In genomic region chr7:4221043-4221442, GRCh38 we compare ENCODE assay signal across 37 cellular contexts.
"Had no signal": no experiment of that assay in that cellular context is flagged by ENCODE, and none has a peak within 500 bp of the region (broad histone marks: within the 10 kb centered on the region; RNA-seq: fewer than 3 reads in every experiment).

No MANE protein-coding gene starts in this region.

- DNase-seq: activated effector memory CD4-positive, alpha-beta T cell treated with anti-CD3 and anti-CD28 coated beads, Interleukin-2, amount 50 U/mL, for 16 hours; activated effector memory CD4-positive, alpha-beta T cell treated with Interleukin-2 at 50 U/mL for 16 hours; activated gamma-delta T cell; activated gamma-delta T cell treated with Interleukin-2 at 50 U/mL for 16 hours; activated naive CD4-positive, alpha-beta T cell; activated naive CD4-positive, alpha-beta T cell treated with anti-CD3 and anti-CD28 coated beads for 36 hours; activated naive CD4-positive, alpha-beta T cell treated with anti-CD3 and anti-CD28 coated beads, Interleukin-2, amount 10 ng/mL, durations not matched to agents 7 days and 5 days; activated naive CD4-positive, alpha-beta T cell treated with Interleukin-2 at 50 U/mL for 16 hours; activated naive CD8-positive, alpha-beta T cell treated with anti-CD3 and anti-CD28 coated beads, Interleukin-2, amount 10 ng/mL, durations not matched to agents 7 days and 5 days; activated naive CD8-positive, alpha-beta T cell treated with anti-CD3 and anti-CD28 coated beads, Interleukin-2, amount 50 U/mL, for 24 hours; activated T-cell treated with anti-CD3 and anti-CD28 coated beads for 4 hours; activated T-cell treated with anti-CD3 and anti-CD28 coated beads, Interleukin-2, amount 50 U/mL, for 1 hour; activated T-cell treated with anti-CD3 and anti-CD28 coated beads, Interleukin-2, amount 50 U/mL, for 24 hours; activated T-cell treated with anti-CD3 and anti-CD28 coated beads, Interleukin-2, amount 50 U/mL, for 4 hours; activated T-cell treated with anti-CD3 and anti-CD28 coated beads, Interleukin-2, amount 50 U/mL, for 48 hours; activated T-cell treated with anti-CD3 and anti-CD28 coated beads, Interleukin-2, amount 50 U/mL, for 72 hours; adrenal gland; amniotic stem cell; amygdala; anterior cingulate cortex; aorta; body of pancreas; brain microvascular endothelial cell; caudate nucleus; central memory CD4-positive, alpha-beta T cell; cerebellar nuclear complex had no signal

- ATAC-seq: activated naive CD4-positive, alpha-beta T cell treated with anti-CD3 and anti-CD28 coated beads, Interleukin-2, amount 50 U/mL, for 72 hours; activated naive CD8-positive, alpha-beta T cell treated with anti-CD3 and anti-CD28 coated beads, Interleukin-2, amount 50 U/mL, for 24 hours; activated T-cell treated with anti-CD3 and anti-CD28 coated beads, Interleukin-2, amount 50 U/mL, for 4 hours; activated T-cell treated with anti-CD3 and anti-CD28 coated beads, Interleukin-2, amount 50 U/mL, for 72 hours; activated T-helper 17 cell treated with anti-CD3 and anti-CD28 coated beads, Interleukin-2, amount 50 U/mL, for 72 hours; body of pancreas had no signal

- H3K4me1 Mint-ChIP-seq: activated naive CD4-positive, alpha-beta T cell treated with anti-CD3 and anti-CD28 coated beads, Interleukin-2, amount 10 ng/mL, durations not matched to agents 7 days and 5 days; activated naive CD4-positive, alpha-beta T cell treated with anti-CD3 and anti-CD28 coated beads, Interleukin-2, amount 50 U/mL, for 24 hours; activated naive CD8-positive, alpha-beta T cell treated with anti-CD3 and anti-CD28 coated beads, Interleukin-2, amount 10 ng/mL, durations not matched to agents 7 days and 5 days; activated naive CD8-positive, alpha-beta T cell treated with anti-CD3 and anti-CD28 coated beads, Interleukin-2, amount 50 U/mL, for 24 hours; activated T-helper 17 cell treated with anti-CD3 and anti-CD28 coated beads, Interleukin-2, amount 50 U/mL, for 72 hours; central memory CD8-positive, alpha-beta T cell had no signal

- H3K27ac ChIP-seq: adrenal gland, ascending aorta, body of pancreas, brain microvascular endothelial cell, breast epithelium, cardiac muscle cell had no signal

- H3K36me3 Mint-ChIP-seq: activated naive CD4-positive, alpha-beta T cell treated with anti-CD3 and anti-CD28 coated beads, Interleukin-2, amount 10 ng/mL, durations not matched to agents 7 days and 5 days; activated naive CD4-positive, alpha-beta T cell treated with anti-CD3 and anti-CD28 coated beads, Interleukin-2, amount 50 U/mL, for 24 hours; activated naive CD4-positive, alpha-beta T cell treated with anti-CD3 and anti-CD28 coated beads, Interleukin-2, amount 50 U/mL, for 72 hours; activated naive CD8-positive, alpha-beta T cell; activated naive CD8-positive, alpha-beta T cell treated with anti-CD3 and anti-CD28 coated beads, Interleukin-2, amount 10 ng/mL, durations not matched to agents 7 days and 5 days had no signal

- H3K27me3 Mint-ChIP-seq: activated naive CD4-positive, alpha-beta T cell treated with anti-CD3 and anti-CD28 coated beads, Interleukin-2, amount 10 ng/mL, durations not matched to agents 7 days and 5 days; activated naive CD4-positive, alpha-beta T cell treated with anti-CD3 and anti-CD28 coated beads, Interleukin-2, amount 50 U/mL, for 24 hours; activated naive CD8-positive, alpha-beta T cell; activated naive CD8-positive, alpha-beta T cell treated with anti-CD3 and anti-CD28 coated beads, Interleukin-2, amount 10 ng/mL, durations not matched to agents 7 days and 5 days; activated naive CD8-positive, alpha-beta T cell treated with anti-CD3 and anti-CD28 coated beads, Interleukin-2, amount 50 U/mL, for 24 hours; activated T-cell treated with anti-CD3 and anti-CD28 coated beads, Interleukin-2, amount 50 U/mL, for 24 hours; activated T-helper 17 cell treated with anti-CD3 and anti-CD28 coated beads, Interleukin-2, amount 50 U/mL, for 72 hours; central memory CD8-positive, alpha-beta T cell had no signal

- H3K4me3 Mint-ChIP-seq: activated naive CD4-positive, alpha-beta T cell treated with anti-CD3 and anti-CD28 coated beads for 36 hours; activated naive CD4-positive, alpha-beta T cell treated with anti-CD3 and anti-CD28 coated beads, Interleukin-2, amount 10 ng/mL, durations not matched to agents 7 days and 5 days; activated naive CD4-positive, alpha-beta T cell treated with anti-CD3 and anti-CD28 coated beads, Interleukin-2, amount 50 U/mL, for 24 hours; activated naive CD8-positive, alpha-beta T cell; activated naive CD8-positive, alpha-beta T cell treated with anti-CD3 and anti-CD28 coated beads, Interleukin-2, amount 10 ng/mL, durations not matched to agents 7 days and 5 days; activated naive CD8-positive, alpha-beta T cell treated with anti-CD3 and anti-CD28 coated beads, Interleukin-2, amount 50 U/mL, for 24 hours; activated T-cell treated with anti-CD3 and anti-CD28 coated beads, Interleukin-2, amount 50 U/mL, for 24 hours; activated T-cell treated with anti-CD3 and anti-CD28 coated beads, Interleukin-2, amount 50 U/mL, for 4 hours; activated T-cell treated with anti-CD3 and anti-CD28 coated beads, Interleukin-2, amount 50 U/mL, for 72 hours; activated T-helper 1 cell treated with anti-CD3 and anti-CD28 coated beads, Interleukin-12 subunit alpha, Interleukin-12 subunit beta, Interleukin-2, Interleukin-4 antibody, amounts not matched to agents 30 ng/mL and 10 ng/mL and 1 ng/mL, durations not matched to agents 14 hours and 24 hours and 36 hours; activated T-helper 17 cell treated with anti-CD3 and anti-CD28 coated beads, Interleukin-2, amount 50 U/mL, for 72 hours; brain; central memory CD8-positive, alpha-beta T cell had no signal

- H3K27me3 ChIP-seq: adrenal gland, ascending aorta, body of pancreas, brain microvascular endothelial cell, breast epithelium, cardiac muscle cell had no signal

- H3K27ac Mint-ChIP-seq: activated naive CD4-positive, alpha-beta T cell treated with anti-CD3 and anti-CD28 coated beads for 36 hours; activated naive CD4-positive, alpha-beta T cell treated with anti-CD3 and anti-CD28 coated beads, Interleukin-2, amount 10 ng/mL, durations not matched to agents 7 days and 5 days; activated naive CD4-positive, alpha-beta T cell treated with anti-CD3 and anti-CD28 coated beads, Interleukin-2, amount 50 U/mL, for 24 hours; activated naive CD4-positive, alpha-beta T cell treated with anti-CD3 and anti-CD28 coated beads, Interleukin-2, amount 50 U/mL, for 72 hours; activated naive CD8-positive, alpha-beta T cell; activated naive CD8-positive, alpha-beta T cell treated with anti-CD3 and anti-CD28 coated beads, Interleukin-2, amount 10 ng/mL, durations not matched to agents 7 days and 5 days; activated naive CD8-positive, alpha-beta T cell treated with anti-CD3 and anti-CD28 coated beads, Interleukin-2, amount 50 U/mL, for 24 hours; activated T-cell treated with anti-CD3 and anti-CD28 coated beads, Interleukin-2, amount 50 U/mL, for 24 hours; activated T-cell treated with anti-CD3 and anti-CD28 coated beads, Interleukin-2, amount 50 U/mL, for 72 hours; activated T-helper 1 cell treated with anti-CD3 and anti-CD28 coated beads, Interleukin-12 subunit alpha, Interleukin-12 subunit beta, Interleukin-2, Interleukin-4 antibody, amounts not matched to agents 30 ng/mL and 10 ng/mL and 1 ng/mL, durations not matched to agents 14 hours and 24 hours and 36 hours; activated T-helper 17 cell treated with anti-CD3 and anti-CD28 coated beads, Interleukin-2, amount 50 U/mL, for 72 hours; activated T-helper 2 cell treated with anti-CD3 and anti-CD28 coated beads, Interferon-gamma antibody, Interleukin-2, Interleukin-4, amounts not matched to agents 10 μg/mL and 5 μg/mL and 100 μg/mL, durations not matched to agents 14 hours and 24 hours and 36 hours; brain had no signal

- H3K9me3 Mint-ChIP-seq: activated naive CD4-positive, alpha-beta T cell treated with anti-CD3 and anti-CD28 coated beads, Interleukin-2, amount 50 U/mL, for 24 hours; activated naive CD4-positive, alpha-beta T cell treated with anti-CD3 and anti-CD28 coated beads, Interleukin-2, amount 50 U/mL, for 72 hours; activated naive CD8-positive, alpha-beta T cell treated with anti-CD3 and anti-CD28 coated beads, Interleukin-2, amount 10 ng/mL, durations not matched to agents 7 days and 5 days; activated naive CD8-positive, alpha-beta T cell treated with anti-CD3 and anti-CD28 coated beads, Interleukin-2, amount 50 U/mL, for 24 hours; activated T-cell treated with anti-CD3 and anti-CD28 coated beads, Interleukin-2, amount 50 U/mL, for 24 hours; activated T-cell treated with anti-CD3 and anti-CD28 coated beads, Interleukin-2, amount 50 U/mL, for 4 hours; activated T-cell treated with anti-CD3 and anti-CD28 coated beads, Interleukin-2, amount 50 U/mL, for 72 hours; activated T-helper 1 cell treated with anti-CD3 and anti-CD28 coated beads, Interleukin-12 subunit alpha, Interleukin-12 subunit beta, Interleukin-2, Interleukin-4 antibody, amounts not matched to agents 30 ng/mL and 10 ng/mL and 1 ng/mL, durations not matched to agents 14 hours and 24 hours and 36 hours; activated T-helper 17 cell treated with anti-CD3 and anti-CD28 coated beads, Interleukin-2, amount 50 U/mL, for 72 hours; activated T-helper 2 cell treated with anti-CD3 and anti-CD28 coated beads, Interferon-gamma antibody, Interleukin-2, Interleukin-4, amounts not matched to agents 10 μg/mL and 5 μg/mL and 100 μg/mL, durations not matched to agents 14 hours and 24 hours and 36 hours had no signal

- H3K4me3 ChIP-seq: adrenal gland, ascending aorta, body of pancreas, breast epithelium, cardiac muscle cell had no signal

- H3K9me3 ChIP-seq: adrenal gland, ascending aorta, body of pancreas, breast epithelium had no signal

- H3K36me3 ChIP-seq: adrenal gland, brain microvascular endothelial cell, breast epithelium, cardiac muscle cell had no signal

- H3K4me1 ChIP-seq: adrenal gland, ascending aorta, body of pancreas, breast epithelium had no signal
